ENCODE assay signal across 16 cellular contexts in the genomic region with DNA sequence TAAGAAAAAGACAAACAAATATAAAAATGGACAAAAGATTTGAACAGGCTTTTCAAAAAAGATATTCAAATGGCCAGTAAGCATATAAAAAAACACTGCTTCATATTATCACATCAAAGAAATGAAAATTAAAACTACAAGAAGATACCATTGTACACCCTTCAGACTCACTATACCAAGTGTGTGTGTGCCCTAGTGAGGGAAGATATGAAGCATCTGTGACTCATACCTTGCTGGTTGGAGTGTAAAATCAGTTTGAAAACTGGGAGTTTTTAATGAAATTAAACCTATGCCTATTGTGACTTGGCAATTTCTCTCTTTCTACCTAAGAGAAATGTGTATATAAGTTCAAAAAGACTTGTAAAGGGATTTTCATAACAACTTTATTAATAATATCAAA.
"Had no signal": no experiment of that assay in that cellular context is flagged by ENCODE, and none has a peak within 500 bp of the region (broad histone marks: within the 10 kb centered on the region; RNA-seq: fewer than 3 reads in every experiment).

No MANE protein-coding gene starts in this region.

- H3K36me3 ChIP-seq: brain microvascular endothelial cell, uterus had no signal

- H3K27ac ChIP-seq: brain microvascular endothelial cell, gastrocnemius medialis, heart left ventricle, pancreas, tibial artery, uterus had no signal

- H3K4me1 Mint-ChIP-seq: activated CD4-positive, alpha-beta T cell treated with anti-CD3 and anti-CD28 coated beads, Interleukin-2, amount 10 ng/mL, durations not matched to agents 7 days and 5 days; naive thymus-derived CD4-positive, alpha-beta T cell had no signal

- H3K4me1 ChIP-seq: gastrocnemius medialis, pancreas, tibial artery, uterus had no signal

- H3K9me3 ChIP-seq: gastrocnemius medialis, heart left ventricle, pancreas, tibial artery, uterus had no signal

- DNase-seq: activated CD4-positive, alpha-beta T cell treated with anti-CD3 and anti-CD28 coated beads, Interleukin-2, amount 10 ng/mL, durations not matched to agents 7 days and 5 days; activated CD8-positive, alpha-beta memory T cell treated with anti-CD3 and anti-CD28 coated beads, Interleukin-2, amount 50 U/mL, for 48 hours; activated gamma-delta T cell; activated T-cell treated with anti-CD3 and anti-CD28 coated beads, Interleukin-2, amount 50 U/mL, for 72 hours; anterior cingulate cortex; brain microvascular endothelial cell; cerebellar nuclear complex; effector memory CD4-positive, alpha-beta T cell; gastrocnemius medialis; heart left ventricle; left colon; naive thymus-derived CD4-positive, alpha-beta T cell; pancreas; tibial artery; uterus had no signal

- H3K4me3 ChIP-seq: gastrocnemius medialis, heart left ventricle, pancreas, tibial artery, uterus had no signal

- H3K27me3 Mint-ChIP-seq: activated CD4-positive, alpha-beta T cell treated with anti-CD3 and anti-CD28 coated beads, Interleukin-2, amount 10 ng/mL, durations not matched to agents 7 days and 5 days; activated naive CD8-positive, alpha-beta T cell; naive thymus-derived CD4-positive, alpha-beta T cell had no signal

- H3K9me3 Mint-ChIP-seq: activated CD4-positive, alpha-beta T cell treated with anti-CD3 and anti-CD28 coated beads, Interleukin-2, amount 10 ng/mL, durations not matched to agents 7 days and 5 days; activated T-cell treated with anti-CD3 and anti-CD28 coated beads, Interleukin-2, amount 50 U/mL, for 72 hours; naive thymus-derived CD4-positive, alpha-beta T cell had no signal

- H3K4me3 Mint-ChIP-seq: activated CD4-positive, alpha-beta T cell treated with anti-CD3 and anti-CD28 coated beads, Interleukin-2, amount 10 ng/mL, durations not matched to agents 7 days and 5 days; activated naive CD8-positive, alpha-beta T cell; activated T-cell treated with anti-CD3 and anti-CD28 coated beads, Interleukin-2, amount 50 U/mL, for 72 hours; naive thymus-derived CD4-positive, alpha-beta T cell had no signal

- H3K27me3 ChIP-seq: brain microvascular endothelial cell, gastrocnemius medialis, heart left ventricle, pancreas, tibial artery, uterus had no signal

- H3K27ac Mint-ChIP-seq: activated CD4-positive, alpha-beta T cell treated with anti-CD3 and anti-CD28 coated beads, Interleukin-2, amount 10 ng/mL, durations not matched to agents 7 days and 5 days; activated naive CD8-positive, alpha-beta T cell; activated T-cell treated with anti-CD3 and anti-CD28 coated beads, Interleukin-2, amount 50 U/mL, for 72 hours; naive thymus-derived CD4-positive, alpha-beta T cell had no signal
